Comparison of ENCODE assay signal across 9 cellular contexts in genomic region chr3:66485291-66485968, GRCh38. TPM values are rescaled to one million over a fixed set of nuclear protein-coding genes. Genes with fewer than 3 reads are reported as not detected.
DNase-seq lines count a peak whose midpoint lies in the region; TF ChIP-seq lines count a peak whose summit lies in the region.
"Had no signal": no experiment of that assay in that cellular context is flagged by ENCODE, and none has a peak within 500 bp of the region (broad histone marks: within the 10 kb centered on the region; RNA-seq: fewer than 3 reads in every experiment).

No MANE protein-coding gene starts in this region.

- H3K4me1 Mint-ChIP-seq in nephron progenitor cell, result peaks cover 86% of the 10 kb centered on the region

- no peak overlapping the region for H3K27ac Mint-ChIP-seq in nephron progenitor cell

- no peak for TF ChIP-seq POLR2A in Peyer's patch (IDR thresholded peaks at IDR 0.05)

- DNase-seq in Daoy (ENCODE audit: low read depth) (peak; percentile 33), Peyer's patch (peak in 1 of 3 donors; percentile 58), fibroblast of the aortic adventitia (ENCODE audit: low read depth) (peak; percentile 83), SKM-1 treated with dmso at 0.1 percent for 144 hours (lab: John Stamatoyannopoulos, UW; ENCODE audit: unreplicated experiment) (no peak), DMS53 treated with DMSO at 0.1 percent for 48 hours (lab: John Stamatoyannopoulos, UW; ENCODE audit: unreplicated experiment) (no peak), dermis blood vessel endothelial cell (no peak), nephron progenitor cell (no peak)
- DNase-seq: NCI-H2227 treated with DMSO at 0.1 percent for 48 hours had no signal

- H3K4me1 ChIP-seq in Peyer's patch (peaks cover 9 to 82% (median 23%) of the 10 kb centered on the region in 4 donors), rectal smooth muscle tissue (ENCODE audit: control insufficient read depth, insufficient read depth, low read length) (peaks cover 78% of the 10 kb centered on the region)

- H3K4me3 ChIP-seq in Peyer's patch, result no peak overlapping the region
- no peak overlapping the region for H3K4me3 ChIP-seq in fibroblast of the aortic adventitia (ENCODE audit: low read depth, low read length)
- peak overlapping the region; percentile 1 for H3K4me3 ChIP-seq in rectal smooth muscle tissue (ENCODE audit: low read length)

- H3K27me3 ChIP-seq in Peyer's patch (no peaks in the 10 kb centered on the region), rectal smooth muscle tissue (ENCODE audit: control insufficient read depth, insufficient read depth, low read length) (no peaks in the 10 kb centered on the region)

- H3K27ac ChIP-seq in Peyer's patch, result peak overlapping the region; percentile 32 to 67 (median 46)
- peak overlapping the region; percentile 90 for H3K27ac ChIP-seq in rectal smooth muscle tissue (ENCODE audit: low read depth, low read length)

- H3K9me3 Mint-ChIP-seq in nephron progenitor cell, result no peaks in the 10 kb centered on the region

- H3K36me3 ChIP-seq in Peyer's patch (no peaks in the 10 kb centered on the region), rectal smooth muscle tissue (ENCODE audit: control insufficient read depth, insufficient read depth, low read length) (no peaks in the 10 kb centered on the region)

- no peak overlapping the region for H3K9ac ChIP-seq in rectal smooth muscle tissue (ENCODE audit: low read length)

- no peaks in the 10 kb centered on the region for H3K9me3 ChIP-seq in Peyer's patch

- peaks cover 4% of the 10 kb centered on the region for H3K27me3 Mint-ChIP-seq in nephron progenitor cell (ENCODE audit: low read depth, poor library complexity)

- H3K36me3 Mint-ChIP-seq in nephron progenitor cell (ENCODE audit: low read depth), result no peaks in the 10 kb centered on the region

- H3K4me3 Mint-ChIP-seq in nephron progenitor cell, result no peak overlapping the region

- no peak for TF ChIP-seq CTCF in Peyer's patch (IDR thresholded peaks at IDR 0.05)
- no peak for TF ChIP-seq CTCF in fibroblast of the aortic adventitia (IDR thresholded peaks at IDR 0.05; ENCODE audit: insufficient read depth, low read length)
- TF ChIP-seq CTCF in nephron progenitor cell (IDR thresholded peaks at IDR 0.05), result no peak

RNA-seq across cellular contexts. Expression of gene LRIG1, which starts 15.4 kb away (rescaled TPM):
- total RNA-seq in Daoy (2014; rRNA removed; shearing (Covaris generic)), result 23.3 and 23.8 TPM in 2 replicates
- total RNA-seq in Peyer's patch (10 to 100 TPM; 28.5 to 65.2 (median 59.2) TPM), fibroblast of the aortic adventitia (ENCODE audit: low replicate concordance) (3.9 and 26.4 TPM in 2 replicates), dermis blood vessel endothelial cell (33.7 and 71.0 TPM in 2 replicates)

Comparison
In these comparisons a context has a peak if more than half of its experiments do, and no peak if none do; other contexts are left out.
1. DNase-seq: peak in Daoy (single experiment) and fibroblast of the aortic adventitia (single experiment); none in SKM-1 treated with dmso at 0.1 percent for 144 hours (single experiment), DMS53 treated with DMSO at 0.1 percent for 48 hours (single experiment), dermis blood vessel endothelial cell (single experiment) and nephron progenitor cell (single experiment).